28 cellular contexts compared by ENCODE assay signal in the genomic region with DNA sequence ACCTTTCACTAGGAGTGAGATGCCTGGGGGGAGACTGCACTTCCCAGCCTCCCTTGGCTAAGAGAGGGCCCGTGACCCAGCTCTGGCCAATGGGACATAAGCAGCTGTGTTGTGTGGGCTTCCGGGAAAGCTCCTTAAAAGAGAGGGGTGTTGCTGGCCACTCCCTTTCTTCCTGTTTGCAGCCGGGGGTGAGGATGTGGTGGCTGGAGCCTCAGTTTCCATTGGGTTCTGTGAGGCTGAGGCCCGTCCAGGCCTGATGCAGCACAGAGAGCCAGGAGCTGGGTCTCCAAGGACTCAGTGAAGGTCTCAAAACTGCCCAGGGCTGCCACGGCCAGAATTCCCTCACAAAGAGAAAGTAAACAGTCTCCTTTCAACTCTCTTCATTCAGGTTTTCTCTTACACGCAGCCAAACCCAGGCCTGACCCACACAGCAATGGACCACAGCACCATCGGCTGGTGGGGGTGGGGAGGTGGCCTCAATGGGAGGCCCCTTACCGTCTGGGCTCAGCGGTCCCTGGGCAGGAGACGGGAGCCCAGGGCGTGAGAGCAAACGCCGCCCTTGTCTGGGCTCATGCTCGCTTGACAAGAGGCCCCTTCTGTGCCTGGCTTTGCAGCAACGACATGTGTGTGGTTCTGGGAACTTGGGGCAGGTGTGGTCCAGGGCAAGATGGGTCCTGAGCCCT. TPM values are rescaled to one million over a fixed set of nuclear protein-coding genes. Genes with fewer than 3 reads are reported as not detected.
DNase-seq lines count a peak whose midpoint lies in the region; ATAC-seq and TF ChIP-seq lines count a peak whose summit lies in the region.
"Had no signal": no experiment of that assay in that cellular context is flagged by ENCODE, and none has a peak within 500 bp of the region (broad histone marks: within the 10 kb centered on the region; RNA-seq: fewer than 3 reads in every experiment).

No MANE protein-coding gene starts in this region.

- H3K4me2 ChIP-seq in SK-N-SH = no peak overlapping the region
- H3K4me2 ChIP-seq: neural progenitor cell had no signal

- H3K27me3 Mint-ChIP-seq in chondrocyte (ENCODE audit: low read depth) = peaks cover 3% of the 10 kb centered on the region

- no peak overlapping the region for H2AFZ ChIP-seq in SK-N-SH (ENCODE audit: low read depth)
- H2AFZ ChIP-seq: neural progenitor cell had no signal

- H4K20me1 ChIP-seq in SK-N-SH (ENCODE audit: insufficient read depth) = no peaks in the 10 kb centered on the region

- WGBS in SK-N-SH (ENCODE audit: low lambda C conversion rate) = 46% methylated on average over 8 of the region's 15 CpGs

- no peak for TF ChIP-seq EP300 in SK-N-SH (IDR thresholded peaks at IDR 0.05; ENCODE audit: borderline replicate concordance in 1 of 2, low read depth in 1 of 2, low read length in 1 of 2)

- H3K9me2 ChIP-seq in SK-N-SH = no peaks in the 10 kb centered on the region

- no peaks in the 10 kb centered on the region for H3K9me3 ChIP-seq in SK-N-SH

- intact Hi-C loops in posterior cingulate gyrus (cut with DNase I) = no loop called here

- CTCF ChIA-PET in SK-N-SH (lab: Yijun Ruan, JAX) = no interaction called here

- no peaks in the 10 kb centered on the region for H3K4me1 Mint-ChIP-seq in chondrocyte (ENCODE audit: low read depth)
- H3K4me1 Mint-ChIP-seq: activated naive CD8-positive, alpha-beta T cell treated with anti-CD3 and anti-CD28 coated beads for 36 hours; neural progenitor cell had no signal

- H3K4me3 Mint-ChIP-seq in chondrocyte (ENCODE audit: unreplicated experiment) = no peak overlapping the region
- H3K4me3 Mint-ChIP-seq: activated CD8-positive, alpha-beta T cell treated with anti-CD3 and anti-CD28 coated beads, Interleukin-2, amount 10 ng/mL, durations not matched to agents 7 days and 5 days; activated naive CD8-positive, alpha-beta T cell treated with anti-CD3 and anti-CD28 coated beads for 36 hours; activated T-cell treated with anti-CD3 and anti-CD28 coated beads, Interleukin-2, amount 50 U/mL, for 72 hours; effector memory CD8-positive, alpha-beta T cell; neural progenitor cell; type B pancreatic cell had no signal

- no peaks in the 10 kb centered on the region for H3K4me1 ChIP-seq in SK-N-SH (ENCODE audit: control insufficient read depth in 1 of 2, insufficient read depth in 2 of 2, low read depth in 1 of 2, low read length in 1 of 2)
- H3K4me1 ChIP-seq: neural progenitor cell had no signal

- peaks cover 5% of the 10 kb centered on the region for H3K9me3 Mint-ChIP-seq in chondrocyte (ENCODE audit: low read depth)
- H3K9me3 Mint-ChIP-seq: type B pancreatic cell had no signal

- H3K36me3 Mint-ChIP-seq in chondrocyte (ENCODE audit: low read depth) = peaks cover 5% of the 10 kb centered on the region

- H3K27ac ChIP-seq in SK-N-SH (ENCODE audit: low read depth in 2 of 2, low read length in 1 of 2) = no peak overlapping the region
- H3K27ac ChIP-seq: neural progenitor cell, SK-N-MC, spleen had no signal

- no peak overlapping the region for H3K27ac Mint-ChIP-seq in chondrocyte (ENCODE audit: unreplicated experiment)
- H3K27ac Mint-ChIP-seq: activated CD8-positive, alpha-beta T cell treated with anti-CD3 and anti-CD28 coated beads, Interleukin-2, amount 10 ng/mL, durations not matched to agents 7 days and 5 days; activated naive CD8-positive, alpha-beta T cell treated with anti-CD3 and anti-CD28 coated beads for 36 hours; activated T-cell treated with anti-CD3 and anti-CD28 coated beads, Interleukin-2, amount 50 U/mL, for 72 hours; neural progenitor cell; type B pancreatic cell had no signal

- no peak overlapping the region for H3K9ac ChIP-seq in SK-N-SH
- H3K9ac ChIP-seq: neural progenitor cell had no signal

- peak; percentile 15 for DNase-seq in SK-N-SH
- peak; percentile 10 for DNase-seq in GM20000 (ENCODE audit: low spot score)
- peak; percentile 51 for DNase-seq in chondrocyte (ENCODE audit: low spot score)
- DNase-seq in posterior cingulate gyrus = peak in 7 of 10 donors; percentile 2 to 47 (median 4)
- no peak for DNase-seq in stimulated activated naive CD4-positive, alpha-beta T cell treated with Interleukin-2 at 50 U/mL for 16 hours (lab: John Stamatoyannopoulos, UW)
- no peak for DNase-seq in NCI-H2196 treated with DMSO at 0.1 percent for 48 hours (lab: John Stamatoyannopoulos, UW; ENCODE audit: unreplicated experiment)
- DNase-seq: activated CD8-positive, alpha-beta T cell treated with anti-CD3 and anti-CD28 coated beads, Interleukin-2, amount 10 ng/mL, durations not matched to agents 7 days and 5 days; activated naive CD8-positive, alpha-beta T cell treated with anti-CD3 and anti-CD28 coated beads for 36 hours; activated T-cell treated with anti-CD3 and anti-CD28 coated beads, Interleukin-2, amount 50 U/mL, for 72 hours; Calu3; effector memory CD8-positive, alpha-beta T cell; KBM-7; MV-4-11; NCI-H187 treated with DMSO at 0.1 percent for 48 hours; NCI-H2227 treated with DMSO at 0.1 percent for 48 hours; NCI-H748 treated with DMSO at 0.1 percent for 48 hours; PC-3; stimulated activated CD4-positive, alpha-beta T cell treated with anti-CD3 and anti-CD28 coated beads, Interleukin-4, amount 100 ng/mL, for 4 hours had no signal

- H3K36me3 ChIP-seq in SK-N-SH (replicated peaks in 1 of 2; ENCODE audit: control insufficient read depth in 1 of 2, insufficient read depth in 2 of 2, low read length in 1 of 2) = no peaks in the 10 kb centered on the region
- H3K36me3 ChIP-seq: neural progenitor cell had no signal

- POLR2A ChIA-PET in SK-N-SH (lab: Yijun Ruan, JAX) = no interaction called here

- H3F3A ChIP-seq in SK-N-SH (replicated peaks; ENCODE audit: insufficient read depth) = no peaks in the 10 kb centered on the region

- TF ChIP-seq RAD21 in SK-N-SH (IDR thresholded peaks at IDR 0.05; ENCODE audit: low read length) = no peak

- peaks cover 31% of the 10 kb centered on the region for H3K27me3 ChIP-seq in SK-N-SH (ENCODE audit: insufficient read depth)

- no peak overlapping the region for H3K4me3 ChIP-seq in SK-N-SH (ENCODE audit: low read depth in 2 of 2, low read length in 1 of 2)
- H3K4me3 ChIP-seq: neural progenitor cell, SK-N-MC, spleen had no signal

- H3K79me2 ChIP-seq in SK-N-SH (ENCODE audit: insufficient read depth) = no peaks in the 10 kb centered on the region

- no peak for ATAC-seq in SK-N-SH treated with all-trans-retinoic acid at 6 μM for 48 hours
- no peak for ATAC-seq in HG03159 (IDR thresholded peaks at IDR 0.05; ENCODE audit: unreplicated experiment)
- ATAC-seq: activated CD8-positive, alpha-beta T cell treated with anti-CD3 and anti-CD28 coated beads, Interleukin-2, amount 10 ng/mL, durations not matched to agents 7 days and 5 days; activated T-cell treated with anti-CD3 and anti-CD28 coated beads, Interleukin-2, amount 50 U/mL, for 72 hours; effector memory CD8-positive, alpha-beta T cell; left lobe of liver; PC-3 had no signal

- TF ChIP-seq CTCF in SK-N-SH (IDR thresholded peaks at IDR 0.05) = no peak
- no peak for TF ChIP-seq CTCF in GM20000 (IDR thresholded peaks at IDR 0.05; ENCODE audit: extremely low read depth, missing control alignments)
- TF ChIP-seq CTCF in chondrocyte (IDR thresholded peaks at IDR 0.05) = no peak

TF ChIP-seq in SK-N-SH, 30 proteins besides CTCF, POLR2A, EP300 and RAD21:
- TF ChIP-seq RFX5 (IDR thresholded peaks at IDR 0.05; ENCODE audit: low read length) (no peak), FOSL2 (IDR thresholded peaks at IDR 0.05; ENCODE audit: borderline replicate concordance, low read depth) (no peak), EZH2phosphoT487 (IDR thresholded peaks at IDR 0.05; ENCODE audit: borderline replicate concordance, low read depth) (no peak), GABPA (IDR thresholded peaks at IDR 0.05; ENCODE audit: low read depth) (no peak), YY1 (IDR thresholded peaks at IDR 0.05; ENCODE audit: low read depth) (no peak)
- TF ChIP-seq, protein P1, sequence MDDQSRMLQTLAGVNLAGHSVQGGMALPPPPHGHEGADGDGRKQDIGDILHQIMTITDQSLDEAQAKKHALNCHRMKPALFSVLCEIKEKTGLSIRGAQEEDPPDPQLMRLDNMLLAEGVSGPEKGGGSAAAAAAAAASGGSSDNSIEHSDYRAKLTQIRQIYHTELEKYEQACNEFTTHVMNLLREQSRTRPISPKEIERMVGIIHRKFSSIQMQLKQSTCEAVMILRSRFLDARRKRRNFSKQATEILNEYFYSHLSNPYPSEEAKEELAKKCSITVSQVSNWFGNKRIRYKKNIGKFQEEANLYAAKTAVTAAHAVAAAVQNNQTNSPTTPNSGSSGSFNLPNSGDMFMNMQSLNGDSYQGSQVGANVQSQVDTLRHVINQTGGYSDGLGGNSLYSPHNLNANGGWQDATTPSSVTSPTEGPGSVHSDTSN (IDR thresholded peaks at IDR 0.05) = no peak

TF ChIP-seq in SK-N-SH treated with all-trans-retinoic acid at 6 μM for 48 hours, 23 proteins besides CTCF, POLR2A, EP300 and RAD21 (continues in another document):
- TF ChIP-seq POU6F1 (CRISPR knock-in tag; IDR thresholded peaks at IDR 0.05; ENCODE audit: borderline replicate concordance, low read depth) = no peak
- TF ChIP-seq ARNTL (CRISPR knock-in tag; IDR thresholded peaks at IDR 0.05; ENCODE audit: borderline replicate concordance, low read depth) = no peak
- TF ChIP-seq GLIS3 (CRISPR knock-in tag; IDR thresholded peaks at IDR 0.05) = no peak
- TF ChIP-seq ESRRG (CRISPR knock-in tag; IDR thresholded peaks at IDR 0.05) = no peak
- TF ChIP-seq ISL1 (CRISPR knock-in tag; IDR thresholded peaks at IDR 0.05) = no peak
- no peak for TF ChIP-seq ZNF8 (CRISPR knock-in tag; IDR thresholded peaks at IDR 0.05)

RNA-seq across cellular contexts. Expression of gene NKX1-1, which starts 6.6 kb away (rescaled TPM):
- not detected in 2 replicates for polyA plus RNA-seq in SK-N-SH (2012; rRNA removed)
- polyA plus RNA-seq in SK-N-SH (2012; cell fraction: cytosol; rRNA removed) = not detected in 2 replicates
- polyA plus RNA-seq in SK-N-SH (2012; cell fraction: nucleus; rRNA removed) = not detected in 2 replicates
- not detected in 3 replicates for total RNA-seq in chondrocyte
- total RNA-seq: A172; activated CD8-positive, alpha-beta T cell treated with anti-CD3 and anti-CD28 coated beads, Interleukin-2, amount 10 ng/mL, durations not matched to agents 7 days and 5 days; activated naive CD8-positive, alpha-beta T cell treated with anti-CD3 and anti-CD28 coated beads for 36 hours; activated T-cell treated with anti-CD3 and anti-CD28 coated beads, Interleukin-2, amount 50 U/mL, for 72 hours; Calu3; left lobe of liver; mononuclear cell; PC-3; spleen had no signal
- polyA plus RNA-seq: BJ, spleen had no signal

RNA-seq across cellular contexts. Expression of gene UVSSA, which starts 52.6 kb away (rescaled TPM):
- 14.5 and 14.9 TPM in 2 replicates for polyA plus RNA-seq in SK-N-SH (2012; rRNA removed)
- polyA plus RNA-seq in SK-N-SH (2012; cell fraction: cytosol; rRNA removed) = 5.2 and 6.2 TPM in 2 replicates
- polyA plus RNA-seq in SK-N-SH (2012; cell fraction: nucleus; rRNA removed) = 74.4 and 110 TPM in 2 replicates
- 20.7 to 35.1 TPM (median 20.9 TPM) in 3 replicates for total RNA-seq in chondrocyte

Comparison
In these comparisons a context has a peak if more than half of its experiments do, and no peak if none do; other contexts are left out.
1. DNase-seq: peak in SK-N-SH (single experiment), GM20000 (single experiment), chondrocyte (single experiment) and posterior cingulate gyrus (7 of 10); none in stimulated activated naive CD4-positive, alpha-beta T cell treated with Interleukin-2 at 50 U/mL for 16 hours (single experiment) and NCI-H2196 treated with DMSO at 0.1 percent for 48 hours (single experiment).